Comparison of ENCODE assay signal across 21 cellular contexts in the genomic region with DNA sequence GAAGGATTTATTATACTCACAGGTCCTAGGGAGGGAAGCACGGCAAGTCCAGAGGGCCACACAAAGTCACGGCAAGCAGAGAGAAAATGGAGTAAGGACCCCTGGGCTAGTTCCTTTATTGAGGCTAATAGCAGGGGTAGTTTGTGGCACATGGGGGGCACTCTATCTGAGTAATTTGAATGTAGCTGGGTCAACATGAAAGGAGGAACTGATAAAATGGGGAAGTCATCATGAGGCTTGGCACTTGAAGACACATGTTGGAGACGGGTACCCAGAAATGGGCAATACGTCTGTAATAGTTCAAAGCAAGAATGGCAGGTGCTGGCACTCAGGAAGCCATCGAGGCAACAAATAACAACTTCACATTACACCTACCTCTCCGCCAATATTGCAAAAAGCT.
"Had no signal": no experiment of that assay in that cellular context is flagged by ENCODE, and none has a peak within 500 bp of the region (broad histone marks: within the 10 kb centered on the region; RNA-seq: fewer than 3 reads in every experiment).

No MANE protein-coding gene starts in this region.

- H3K4me3 ChIP-seq: ascending aorta, lung, sigmoid colon, smooth muscle cell, thoracic aorta, vagina had no signal

- H3K27me3 ChIP-seq: ascending aorta, foreskin keratinocyte, sigmoid colon, vagina had no signal

- H3K4me1 Mint-ChIP-seq: activated naive CD4-positive, alpha-beta T cell treated with anti-CD3 and anti-CD28 coated beads, Interleukin-2, amount 50 U/mL, for 24 hours; immature natural killer cell; WTC11 had no signal

- H3K4me1 ChIP-seq: ascending aorta, foreskin keratinocyte, sigmoid colon, vagina had no signal

- DNase-seq: activated gamma-delta T cell treated with Interleukin-2 at 50 U/mL for 16 hours; activated T-cell treated with anti-CD3 and anti-CD28 coated beads, Interleukin-2, amount 50 U/mL, for 1 hour; central memory CD4-positive, alpha-beta T cell; effector memory CD4-positive, alpha-beta T cell; foreskin keratinocyte; immature natural killer cell; natural killer cell; retina; sigmoid colon; stimulated activated CD4-positive, alpha-beta T cell treated with anti-CD3 and anti-CD28 coated beads, Interleukin-15, amount 100 ng/mL, for 24 hours; stimulated activated naive CD4-positive, alpha-beta T cell had no signal

- H3K9me3 Mint-ChIP-seq: activated naive CD4-positive, alpha-beta T cell treated with anti-CD3 and anti-CD28 coated beads, Interleukin-2, amount 50 U/mL, for 24 hours; natural killer cell; type B pancreatic cell had no signal

- H3K27ac Mint-ChIP-seq: activated naive CD4-positive, alpha-beta T cell treated with anti-CD3 and anti-CD28 coated beads, Interleukin-2, amount 50 U/mL, for 24 hours; immature natural killer cell; natural killer cell; progenitor cell of endocrine pancreas; type B pancreatic cell; WTC11 had no signal

- H3K36me3 ChIP-seq: ascending aorta, sigmoid colon, thoracic aorta, vagina had no signal

- H3K27me3 Mint-ChIP-seq: activated naive CD4-positive, alpha-beta T cell treated with anti-CD3 and anti-CD28 coated beads, Interleukin-2, amount 50 U/mL, for 24 hours; progenitor cell of endocrine pancreas; type B pancreatic cell had no signal

- H3K9me3 ChIP-seq: ascending aorta, sigmoid colon, thoracic aorta, vagina had no signal

- H3K27ac ChIP-seq: ascending aorta, foreskin keratinocyte, sigmoid colon, thoracic aorta, vagina had no signal

- H3K36me3 Mint-ChIP-seq: type B pancreatic cell had no signal

- ATAC-seq: foreskin keratinocyte, left lobe of liver, natural killer cell, WTC11 had no signal

- H3K4me3 Mint-ChIP-seq: activated naive CD4-positive, alpha-beta T cell treated with anti-CD3 and anti-CD28 coated beads, Interleukin-2, amount 50 U/mL, for 24 hours; immature natural killer cell; natural killer cell; type B pancreatic cell; WTC11 had no signal

- H3K4me2 ChIP-seq: smooth muscle cell had no signal
